9 cellular contexts compared by ENCODE assay signal in genomic region chr14:90518941-90519256, GRCh38.
DNase-seq lines count a peak whose midpoint lies in the region; ATAC-seq, FAIRE-seq and TF ChIP-seq lines count a peak whose summit lies in the region.
"Had no signal": no experiment of that assay in that cellular context is flagged by ENCODE, and none has a peak within 500 bp of the region (broad histone marks: within the 10 kb centered on the region; RNA-seq: fewer than 3 reads in every experiment).

No MANE protein-coding gene starts in this region.

- no peaks in the 10 kb centered on the region for H3K36me3 ChIP-seq in HEK293 (ENCODE audit: control insufficient read depth in 2 of 2, insufficient read depth in 1 of 2, low read length in 2 of 2)
- no peaks in the 10 kb centered on the region for H3K36me3 ChIP-seq in small intestine (ENCODE audit: control insufficient read depth in 2 of 2, insufficient read depth in 2 of 2, low read length in 2 of 2)

- H3K9me3 ChIP-seq in HEK293 (ENCODE audit: control insufficient read depth, insufficient read depth, low read depth, low read length) (no peaks in the 10 kb centered on the region), small intestine (ENCODE audit: control insufficient read depth, low read depth) (no peaks in the 10 kb centered on the region)

- no peak overlapping the region for H3K4me3 ChIP-seq in AG10803 (ENCODE audit: low read length)
- no peak overlapping the region for H3K4me3 ChIP-seq in HEK293 (ENCODE audit: low read depth, low read length)
- no peak overlapping the region for H3K4me3 ChIP-seq in epithelial cell of esophagus (ENCODE audit: low read length)
- H3K4me3 ChIP-seq in small intestine (ENCODE audit: low read depth in 1 of 2, low read length in 2 of 2): no peak overlapping the region

- peaks cover 8% of the 10 kb centered on the region for H3K27me3 Mint-ChIP-seq in stimulated activated memory B cell treated with anti-CD40 and anti-IgM and Interleukin-4, amounts not matched to agents 10 μg/mL and 1 μg/mL and 100 μg/mL, for 72 hours

- POLR2A ChIA-PET in HEK293 (lab: Yijun Ruan, JAX): no interaction called here

- H3K4me1 Mint-ChIP-seq in stimulated activated memory B cell treated with anti-CD40 and anti-IgM and Interleukin-4, amounts not matched to agents 10 μg/mL and 1 μg/mL and 100 μg/mL, for 72 hours: no peaks in the 10 kb centered on the region

- WGBS in small intestine, 3 donors: 43 to 71% (median 46%) methylated on average over 5 of the region's 5 CpGs

- no peaks in the 10 kb centered on the region for H3K36me3 Mint-ChIP-seq in stimulated activated memory B cell treated with anti-CD40 and anti-IgM and Interleukin-4, amounts not matched to agents 10 μg/mL and 1 μg/mL and 100 μg/mL, for 72 hours

- H3K9me3 Mint-ChIP-seq in stimulated activated memory B cell treated with anti-CD40 and anti-IgM and Interleukin-4, amounts not matched to agents 10 μg/mL and 1 μg/mL and 100 μg/mL, for 72 hours: no peaks in the 10 kb centered on the region

- ATAC-seq in stimulated activated memory B cell treated with anti-CD40 and anti-IgM and Interleukin-4, amounts not matched to agents 10 μg/mL and 1 μg/mL and 100 μg/mL, for 72 hours: no peak
- no peak for ATAC-seq in HG02981 (IDR thresholded peaks at IDR 0.05; ENCODE audit: unreplicated experiment)

- H3K27ac ChIP-seq in HEK293 (ENCODE audit: extremely low read depth, low read depth, low read length): no peak overlapping the region
- no peak overlapping the region for H3K27ac ChIP-seq in small intestine (ENCODE audit: low read depth in 1 of 2, low read length in 1 of 2)
- H3K27ac ChIP-seq: epithelial cell of prostate had no signal

- no peak overlapping the region for H3K4me3 Mint-ChIP-seq in stimulated activated memory B cell treated with anti-CD40 and anti-IgM and Interleukin-4, amounts not matched to agents 10 μg/mL and 1 μg/mL and 100 μg/mL, for 72 hours

- no peaks in the 10 kb centered on the region for H3K4me1 ChIP-seq in HEK293 (ENCODE audit: control insufficient read depth, insufficient read depth, low read length)
- peaks cover 0 to 3% of the 10 kb centered on the region in 2 donors for H3K4me1 ChIP-seq in small intestine (ENCODE audit: control insufficient read depth in 2 of 2, insufficient read depth in 1 of 2, low read depth in 1 of 2, low read length in 1 of 2)

- CTCF ChIA-PET in HEK293 (lab: Yijun Ruan, JAX): interaction anchor here (0.6 to 0.8 kb wide), 3 partner anchors 13 to 258 kb away, joined by 3 to 5 read pairs (median 3); no protein-coding TSS in a partner anchor

- FAIRE-seq in small intestine (lab: Jason Lieb, UNC): no peak

- no peaks in the 10 kb centered on the region for H3K27me3 ChIP-seq in small intestine (ENCODE audit: control insufficient read depth in 2 of 2, insufficient read depth in 2 of 2, low read length in 2 of 2)

- TF ChIP-seq CTCF in AG10803 (conservative IDR thresholded peaks at IDR 0.05; ENCODE audit: low read length) (peak; percentile 57), HEK293 (tag by site-specific recombination; IDR thresholded peaks at IDR 0.05) (no peak), epithelial cell of esophagus (IDR thresholded peaks at IDR 0.05; ENCODE audit: insufficient read depth, low read depth, low read length, missing control alignments) (peak; percentile 40)

- DNase-seq in AG10803 (ENCODE audit: low read depth) (peak; percentile 10), epithelial cell of esophagus (ENCODE audit: low read depth) (peak; percentile 32), small intestine (peak; percentile 70), NCI-H2171 (lab: John Stamatoyannopoulos, UW) (no peak)
- peak; percentile 69 for DNase-seq in activated CD4-positive, alpha-beta T cell treated with anti-CD3 and anti-CD28 coated beads for 48 hours

- no peak overlapping the region for H3K27ac Mint-ChIP-seq in stimulated activated memory B cell treated with anti-CD40 and anti-IgM and Interleukin-4, amounts not matched to agents 10 μg/mL and 1 μg/mL and 100 μg/mL, for 72 hours

TF ChIP-seq in HEK293, 187 proteins besides CTCF, POLR2A, EP300 and RAD21:
- TF ChIP-seq, protein P1, sequence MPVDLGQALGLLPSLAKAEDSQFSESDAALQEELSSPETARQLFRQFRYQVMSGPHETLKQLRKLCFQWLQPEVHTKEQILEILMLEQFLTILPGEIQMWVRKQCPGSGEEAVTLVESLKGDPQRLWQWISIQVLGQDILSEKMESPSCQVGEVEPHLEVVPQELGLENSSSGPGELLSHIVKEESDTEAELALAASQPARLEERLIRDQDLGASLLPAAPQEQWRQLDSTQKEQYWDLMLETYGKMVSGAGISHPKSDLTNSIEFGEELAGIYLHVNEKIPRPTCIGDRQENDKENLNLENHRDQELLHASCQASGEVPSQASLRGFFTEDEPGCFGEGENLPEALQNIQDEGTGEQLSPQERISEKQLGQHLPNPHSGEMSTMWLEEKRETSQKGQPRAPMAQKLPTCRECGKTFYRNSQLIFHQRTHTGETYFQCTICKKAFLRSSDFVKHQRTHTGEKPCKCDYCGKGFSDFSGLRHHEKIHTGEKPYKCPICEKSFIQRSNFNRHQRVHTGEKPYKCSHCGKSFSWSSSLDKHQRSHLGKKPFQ (tag by site-specific recombination; IDR thresholded peaks at IDR 0.05): peak; percentile 56; the same call in 1 of the 2 replicates
- TF ChIP-seq ZNF654 (tag by site-specific recombination; IDR thresholded peaks at IDR 0.05; ENCODE audit: low read depth) (0 out of 2 replicates have a peak, but pooled peaks have one; percentile 2), GLI4 (tag by site-specific recombination; IDR thresholded peaks at IDR 0.05) (no peak)
TF ChIP-seq in HEK293: peak in this region for 2.
